8 cellular contexts compared by ENCODE assay signal in genomic region chr6:127343753-127344659, GRCh38. TPM values are rescaled to one million over a fixed set of nuclear protein-coding genes. Genes with fewer than 3 reads are reported as not detected.
DNase-seq lines count a peak whose midpoint lies in the region; ATAC-seq and TF ChIP-seq lines count a peak whose summit lies in the region.

No MANE protein-coding gene starts in this region.

- POLR2A ChIA-PET in AG04450 (lab: Yijun Ruan, JAX) = interaction anchor here (0.9 kb wide), 1 partner anchor 111 kb away, joined by 3 read pairs; no protein-coding TSS in a partner anchor

- no peak overlapping the region for H3K27ac Mint-ChIP-seq in central memory CD8-positive, alpha-beta T cell (ENCODE audit: low read depth)

- peaks cover 1% of the 10 kb centered on the region for H3K36me3 Mint-ChIP-seq in central memory CD8-positive, alpha-beta T cell (ENCODE audit: insufficient read depth)

- H3K4me3 Mint-ChIP-seq in central memory CD8-positive, alpha-beta T cell = no peak overlapping the region

- H3K4me1 Mint-ChIP-seq in central memory CD8-positive, alpha-beta T cell = no peaks in the 10 kb centered on the region

- peak overlapping the region; percentile 92 for H3K4me3 ChIP-seq in AG04450 (ENCODE audit: low read depth, low read length)
- H3K4me3 ChIP-seq in liver (ENCODE audit: low read depth in 1 of 3, low read length in 3 of 3) = peak overlapping the region; percentile 74 to 99 (median 82)

- no peak for TF ChIP-seq RAD21 in liver (IDR thresholded peaks at IDR 0.05)

- DNase-seq in AG04450 (ENCODE audit: low read depth, low spot score) (peak; percentile 41), NCI-H526 (lab: John Stamatoyannopoulos, UW) (peak; percentile 41 to 52), GM10266 (ENCODE audit: extremely low spot score) (no peak)
- no peak for DNase-seq in central memory CD8-positive, alpha-beta T cell (ENCODE audit: low spot score in 2 of 2)
- no peak for DNase-seq in effector CD4-positive, alpha-beta T cell

- H3K9me3 ChIP-seq in AG04450 (ENCODE audit: control insufficient read depth, insufficient read depth, low read length) (no peaks in the 10 kb centered on the region), liver (ENCODE audit: control insufficient read depth in 4 of 4, low read length in 3 of 4) (no peaks in the 10 kb centered on the region)

- ATAC-seq in GM18502 (IDR thresholded peaks at IDR 0.05; ENCODE audit: poor library complexity, unreplicated experiment) (peak; percentile 2), HG03139 (IDR thresholded peaks at IDR 0.05; ENCODE audit: unreplicated experiment) (no peak)
- ATAC-seq in central memory CD8-positive, alpha-beta T cell (replicated peaks; ENCODE audit: extremely low read depth, poor library complexity, severe bottlenecking) = peak; percentile 4

- peak overlapping the region; percentile 87 to 96 for H3K9ac ChIP-seq in liver (ENCODE audit: low read depth in 1 of 2, low read length in 2 of 2)

- no peaks in the 10 kb centered on the region for H3K27me3 ChIP-seq in AG04450 (ENCODE audit: control insufficient read depth, insufficient read depth, low read length)
- H3K27me3 ChIP-seq in liver (ENCODE audit: control insufficient read depth in 4 of 4, insufficient read depth in 4 of 4, low read length in 3 of 4) = no peaks in the 10 kb centered on the region

- H3K9me3 Mint-ChIP-seq in central memory CD8-positive, alpha-beta T cell = no peaks in the 10 kb centered on the region

- TF ChIP-seq CTCF in AG04450 (IDR thresholded peaks at IDR 0.05; ENCODE audit: low read depth, low read length) (no peak), liver (IDR thresholded peaks at IDR 0.05; ENCODE audit: low read depth, low read length, missing input control) (no peak), GM10266 (IDR thresholded peaks at IDR 0.05; ENCODE audit: control insufficient read depth, insufficient read depth, low read depth, missing control alignments) (no peak)

- H3K36me3 ChIP-seq in liver (ENCODE audit: control insufficient read depth in 4 of 4, insufficient read depth in 3 of 4, low read depth in 1 of 4, low read length in 3 of 4) = peaks cover 0 to 2% (median 0%) of the 10 kb centered on the region in 4 donors

- no peaks in the 10 kb centered on the region for H3K27me3 Mint-ChIP-seq in central memory CD8-positive, alpha-beta T cell

- WGBS in liver = 8% methylated on average over 27 of the region's 27 CpGs

- H3K4me1 ChIP-seq in liver (ENCODE audit: control insufficient read depth in 4 of 4, insufficient read depth in 4 of 4, low read length in 3 of 4) = peaks cover 7 to 35% (median 14%) of the 10 kb centered on the region in 4 donors

- peak overlapping the region; percentile 93 for H3K27ac ChIP-seq in AG04450 (ENCODE audit: low read depth, low read length)
- H3K27ac ChIP-seq in liver (ENCODE audit: low read depth in 1 of 2, low read length in 2 of 2) = peak overlapping the region; percentile 89 to 90

- CTCF ChIA-PET in AG04450 (lab: Charles Lee) = interaction anchor here (1.0 to 1.3 kb wide), 4 partner anchors 42 to 204 kb away, joined by 3 to 5 read pairs (median 4); partner anchors contain the start of gene KIAA0408

TF ChIP-seq in liver, 16 proteins besides CTCF, POLR2A, EP300 and RAD21:
- no peak for TF ChIP-seq TAF1 (conservative IDR thresholded peaks at IDR 0.05)
- TF ChIP-seq JUND (IDR thresholded peaks at IDR 0.05) = no peak
- no peak for TF ChIP-seq YY1 (IDR thresholded peaks at IDR 0.05)
- TF ChIP-seq FOXA2 (IDR thresholded peaks at IDR 0.05) = no peak
- no peak for TF ChIP-seq HNF4G (IDR thresholded peaks at IDR 0.05)
- TF ChIP-seq HNF4A (conservative IDR thresholded peaks at IDR 0.05) = no peak
- TF ChIP-seq ATF3 (IDR thresholded peaks at IDR 0.05) = no peak
- TF ChIP-seq REST (IDR thresholded peaks at IDR 0.05) = no peak
- TF ChIP-seq GABPA (IDR thresholded peaks at IDR 0.05 in 1 of 2, conservative IDR thresholded peaks at IDR 0.05 in 1 of 2) = no peak

RNA-seq across cellular contexts. Expression of gene ECHDC1, which starts 0.6 kb away (rescaled TPM):
- 42.9 and 60.7 TPM in 2 replicates for polyA plus RNA-seq in AG04450 (2011; rRNA removed)
- 17.1 and 31.6 TPM in 2 replicates for polyA minus RNA-seq in AG04450 (2011; rRNA and poly(A)+ RNA removed)
- total RNA-seq in liver = 10 to 100 TPM; 28.8 to 66.2 TPM
- 10 to 100 TPM; 50.4 to 51.3 TPM for polyA plus RNA-seq in liver

Comparison
In these comparisons a context has a peak if more than half of its experiments do, and no peak if none do; other contexts are left out.
1. DNase-seq: peak in AG04450 (single experiment) and NCI-H526 (2 of 2); none in central memory CD8-positive, alpha-beta T cell (0 of 2), effector CD4-positive, alpha-beta T cell (single experiment) and GM10266 (single experiment).